10 cellular contexts compared by ENCODE assay signal in genomic region chr10:52778511-52779392, GRCh38. TPM values are rescaled to one million over a fixed set of nuclear protein-coding genes. Genes with fewer than 3 reads are reported as not detected.
DNase-seq lines count a peak whose midpoint lies in the region; ATAC-seq and TF ChIP-seq lines count a peak whose summit lies in the region.
"Had no signal": no experiment of that assay in that cellular context is flagged by ENCODE, and none has a peak within 500 bp of the region (broad histone marks: within the 10 kb centered on the region; RNA-seq: fewer than 3 reads in every experiment).

No MANE protein-coding gene starts in this region.

- H3K4me3 ChIP-seq in astrocyte of the spinal cord (ENCODE audit: low read depth, low read length), result no peak overlapping the region

- ATAC-seq in GM21528 (IDR thresholded peaks at IDR 0.05; ENCODE audit: low FRiP score, unreplicated experiment), result no peak

- in situ Hi-C loops in astrocyte of the spinal cord (cut with HindIII; ENCODE audit: low sequenced_read_pairs), result no loop called here

- TF ChIP-seq CTCF in astrocyte of the spinal cord (IDR thresholded peaks at IDR 0.05; ENCODE audit: low read depth, low read length), result peak; percentile 82

- peak; percentile 38 for DNase-seq in CD1c-positive myeloid dendritic cell (ENCODE audit: extremely low spot score)
- peak; percentile 8 for DNase-seq in HT1080 (ENCODE audit: low read depth)
- DNase-seq in astrocyte of the spinal cord (ENCODE audit: low read depth, low spot score), result peak; percentile 35
- peak; percentile 30 to 50 for DNase-seq in lung microvascular endothelial cell (ENCODE audit: low read depth in 2 of 2)
- DNase-seq in DMS114 treated with DMSO at 0.1 percent for 48 hours (lab: John Stamatoyannopoulos, UW; ENCODE audit: unreplicated experiment), result no peak
- DNase-seq in SHP77 (lab: John Stamatoyannopoulos, UW), result no peak
- no peak for DNase-seq in NCI-H2029 treated with DMSO at 0.1 percent for 48 hours (lab: John Stamatoyannopoulos, UW)
- DNase-seq: activated CD4-positive, alpha-beta memory T cell treated with anti-CD3 and anti-CD28 coated beads for 36 hours; small intestine had no signal

RNA-seq across cellular contexts. Expression of gene MBL2, which starts 6.2 kb away (rescaled TPM):
- total RNA-seq in HT1080 (2014; rRNA removed; shearing (Covaris generic)), result not detected in 2 replicates
- polyA plus RNA-seq in HT1080 (2015; cell fraction: cytosol; rRNA removed), result not detected in 2 replicates
- not detected in 2 replicates for polyA plus RNA-seq in HT1080 (2015; cell fraction: nucleus; rRNA removed)
- not detected in 2 replicates for total RNA-seq in lung microvascular endothelial cell
- total RNA-seq: activated CD4-positive, alpha-beta memory T cell treated with anti-CD3 and anti-CD28 coated beads for 36 hours had no signal
- polyA plus RNA-seq: small intestine had no signal

Comparison
In these comparisons a context has a peak if more than half of its experiments do, and no peak if none do; other contexts are left out.
1. DNase-seq: peak in CD1c-positive myeloid dendritic cell (single experiment), HT1080 (single experiment), astrocyte of the spinal cord (single experiment) and lung microvascular endothelial cell (2 of 2); none in DMS114 treated with DMSO at 0.1 percent for 48 hours (single experiment), SHP77 (0 of 2) and NCI-H2029 treated with DMSO at 0.1 percent for 48 hours (single experiment).